13 cellular contexts compared by ENCODE assay signal in the genomic region with DNA sequence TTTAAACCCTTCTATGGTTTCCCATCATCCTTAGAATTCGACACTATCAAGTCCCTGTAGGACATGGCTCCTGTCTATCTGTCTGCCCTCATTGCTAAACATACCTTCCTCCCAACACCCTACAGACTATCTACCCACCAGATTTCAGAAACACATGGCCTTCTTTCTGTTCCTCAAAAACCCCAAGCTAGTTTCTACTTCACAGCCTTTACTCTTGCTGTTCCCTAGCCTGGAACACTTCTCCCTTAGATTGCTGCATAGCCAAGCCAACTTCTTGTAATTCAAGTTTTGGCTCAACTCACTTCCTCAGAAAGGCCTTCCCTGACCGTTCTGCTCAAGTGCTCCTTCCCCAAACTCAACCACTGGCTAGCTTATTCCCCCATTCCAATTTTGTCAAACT.
DNase-seq lines count a peak whose midpoint lies in the region; ATAC-seq and TF ChIP-seq lines count a peak whose summit lies in the region.
"Had no signal": no experiment of that assay in that cellular context is flagged by ENCODE, and none has a peak within 500 bp of the region (broad histone marks: within the 10 kb centered on the region; RNA-seq: fewer than 3 reads in every experiment).

No MANE protein-coding gene starts in this region.

- no peaks in the 10 kb centered on the region for H3K9me3 ChIP-seq in suprapubic skin
- H3K9me3 ChIP-seq: HAP-1 had no signal

- peak; percentile 52 for ATAC-seq in GM18511 (IDR thresholded peaks at IDR 0.05; ENCODE audit: unreplicated experiment)
- ATAC-seq in HG02610 (IDR thresholded peaks at IDR 0.05; ENCODE audit: unreplicated experiment): peak; percentile 78
- no peak for ATAC-seq in stimulated activated effector memory CD8-positive, alpha-beta T cell treated with anti-CD3 and anti-CD28 coated beads, Interleukin-12 subunit alpha, Interleukin-12 subunit beta, amount 100 ng/mL, for 72 hours
- ATAC-seq: activated CD8-positive, alpha-beta T cell treated with anti-CD3 and anti-CD28 coated beads, Interleukin-2, amount 10 ng/mL, durations not matched to agents 7 days and 5 days; activated naive CD4-positive, alpha-beta T cell treated with anti-CD3 and anti-CD28 coated beads, Interleukin-2, amount 50 U/mL, for 72 hours had no signal

- no peaks in the 10 kb centered on the region for H3K36me3 Mint-ChIP-seq in stimulated activated effector memory CD8-positive, alpha-beta T cell treated with anti-CD3 and anti-CD28 coated beads, Interleukin-12 subunit alpha, Interleukin-12 subunit beta, amount 100 ng/mL, for 72 hours
- H3K36me3 Mint-ChIP-seq: activated naive CD4-positive, alpha-beta T cell treated with anti-CD3 and anti-CD28 coated beads, Interleukin-2, amount 50 U/mL, for 72 hours; neural progenitor cell had no signal

- H3K9me3 Mint-ChIP-seq in stimulated activated effector memory CD8-positive, alpha-beta T cell treated with anti-CD3 and anti-CD28 coated beads, Interleukin-12 subunit alpha, Interleukin-12 subunit beta, amount 100 ng/mL, for 72 hours: no peaks in the 10 kb centered on the region
- H3K9me3 Mint-ChIP-seq: activated naive CD4-positive, alpha-beta T cell treated with anti-CD3 and anti-CD28 coated beads, Interleukin-2, amount 50 U/mL, for 72 hours; neural progenitor cell had no signal

- peaks cover 6% of the 10 kb centered on the region for H3K4me1 Mint-ChIP-seq in stimulated activated effector memory CD8-positive, alpha-beta T cell treated with anti-CD3 and anti-CD28 coated beads, Interleukin-12 subunit alpha, Interleukin-12 subunit beta, amount 100 ng/mL, for 72 hours

- H3K4me3 Mint-ChIP-seq in stimulated activated effector memory CD8-positive, alpha-beta T cell treated with anti-CD3 and anti-CD28 coated beads, Interleukin-12 subunit alpha, Interleukin-12 subunit beta, amount 100 ng/mL, for 72 hours: no peak overlapping the region
- H3K4me3 Mint-ChIP-seq: activated CD8-positive, alpha-beta T cell treated with anti-CD3 and anti-CD28 coated beads, Interleukin-2, amount 10 ng/mL, durations not matched to agents 7 days and 5 days; neural progenitor cell had no signal

- no peaks in the 10 kb centered on the region for H3K27me3 ChIP-seq in suprapubic skin
- H3K27me3 ChIP-seq: neural progenitor cell had no signal

- WGBS in suprapubic skin: 80% methylated on average over 2 of the region's 2 CpGs

- no peak overlapping the region for H3K4me3 ChIP-seq in suprapubic skin
- H3K4me3 ChIP-seq: HAP-1, neural progenitor cell had no signal

- no peaks in the 10 kb centered on the region for H3K36me3 ChIP-seq in suprapubic skin
- H3K36me3 ChIP-seq: HAP-1, neural progenitor cell had no signal

- TF ChIP-seq CTCF in suprapubic skin (IDR thresholded peaks at IDR 0.05): no peak

- no peak overlapping the region for H3K27ac ChIP-seq in suprapubic skin
- H3K27ac ChIP-seq: neural progenitor cell had no signal

- no peak for TF ChIP-seq POLR2A in suprapubic skin (IDR thresholded peaks at IDR 0.05)

- DNase-seq in MV-4-11 (lab: John Stamatoyannopoulos, UW) (peak; percentile 99), midbrain (lab: John Stamatoyannopoulos, UW) (peak; percentile 10), suprapubic skin (ENCODE audit: low spot score in 2 of 2) (no peak), NCI-H1436 treated with DMSO at 0.1 percent for 48 hours (lab: John Stamatoyannopoulos, UW) (no peak), AG20443 (ENCODE audit: low spot score) (no peak)
- no peak for DNase-seq in stimulated activated effector memory CD8-positive, alpha-beta T cell treated with anti-CD3 and anti-CD28 coated beads, Interleukin-12 subunit alpha, Interleukin-12 subunit beta, amount 100 ng/mL, for 72 hours (ENCODE audit: low spot score in 2 of 2)
- DNase-seq: activated CD8-positive, alpha-beta T cell treated with anti-CD3 and anti-CD28 coated beads, Interleukin-2, amount 10 ng/mL, durations not matched to agents 7 days and 5 days; NCI-H1105 treated with DMSO at 0.1 percent for 48 hours had no signal

- no peak overlapping the region for H3K27ac Mint-ChIP-seq in stimulated activated effector memory CD8-positive, alpha-beta T cell treated with anti-CD3 and anti-CD28 coated beads, Interleukin-12 subunit alpha, Interleukin-12 subunit beta, amount 100 ng/mL, for 72 hours
- H3K27ac Mint-ChIP-seq: activated CD8-positive, alpha-beta T cell treated with anti-CD3 and anti-CD28 coated beads, Interleukin-2, amount 10 ng/mL, durations not matched to agents 7 days and 5 days; activated naive CD4-positive, alpha-beta T cell treated with anti-CD3 and anti-CD28 coated beads, Interleukin-2, amount 50 U/mL, for 72 hours; neural progenitor cell had no signal

- TF ChIP-seq EP300 in suprapubic skin (IDR thresholded peaks at IDR 0.05): no peak

- H3K4me1 ChIP-seq in suprapubic skin: no peaks in the 10 kb centered on the region
- H3K4me1 ChIP-seq: HAP-1 had no signal

Comparison
In these comparisons a context has a peak if more than half of its experiments do, and no peak if none do; other contexts are left out.
1. DNase-seq: peak in MV-4-11 (single experiment) and midbrain (single experiment); none in suprapubic skin (0 of 2), NCI-H1436 treated with DMSO at 0.1 percent for 48 hours (single experiment), AG20443 (single experiment) and stimulated activated effector memory CD8-positive, alpha-beta T cell treated with anti-CD3 and anti-CD28 coated beads, Interleukin-12 subunit alpha, Interleukin-12 subunit beta, amount 100 ng/mL, for 72 hours (0 of 2).